28 cellular contexts compared by ENCODE assay signal in the genomic region with DNA sequence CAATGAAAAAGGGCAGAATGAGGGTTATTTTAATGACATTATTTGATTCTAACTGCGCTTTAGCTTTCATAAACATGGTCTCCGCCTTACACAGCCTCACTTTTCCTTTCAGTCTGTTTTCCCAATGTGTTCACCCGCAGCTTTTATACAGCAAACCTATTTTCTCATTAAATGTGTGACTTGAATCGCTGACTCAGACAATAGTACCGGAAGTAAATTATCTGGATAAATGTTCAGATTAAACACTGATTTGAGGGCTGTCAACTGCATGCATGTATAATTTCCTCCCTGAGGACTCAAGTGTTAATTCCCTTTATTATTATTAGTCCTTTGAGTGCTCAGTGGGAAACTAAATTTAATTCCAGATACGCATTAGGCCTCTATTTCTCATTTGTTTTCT.
"Had no signal": no experiment of that assay in that cellular context is flagged by ENCODE, and none has a peak within 500 bp of the region (broad histone marks: within the 10 kb centered on the region; RNA-seq: fewer than 3 reads in every experiment).

No MANE protein-coding gene starts in this region.

- H3K9me3 ChIP-seq: gastrocnemius medialis, ovary, psoas muscle, spleen, testis, tibial artery had no signal

- H3K27ac Mint-ChIP-seq: dendritic cell treated with granulocyte-macrophage colony-stimulating factor and Interleukin-4, amounts not matched to agents 40 ng/mL and 50 ng/mL, for 4 days; endodermal cell; memory B cell; natural killer cell; stimulated activated memory B cell treated with anti-CD40 and anti-IgM and Interleukin-4, amounts not matched to agents 10 μg/mL and 1 μg/mL and 100 μg/mL, for 72 hours; type B pancreatic cell had no signal

- H3K36me3 ChIP-seq: gastrocnemius medialis, ovary, spleen, tibial artery had no signal

- H3K27me3 ChIP-seq: gastrocnemius medialis, hepatocyte, ovary, spleen, testis, tibial artery had no signal

- H3K4me3 ChIP-seq: gastrocnemius medialis, hepatocyte, lung, ovary, psoas muscle, skin epidermis, spleen, testis, tibial artery had no signal

- H3K4me1 Mint-ChIP-seq: endodermal cell; memory B cell; natural killer cell; stimulated activated memory B cell treated with anti-CD40 and anti-IgM and Interleukin-4, amounts not matched to agents 10 μg/mL and 1 μg/mL and 100 μg/mL, for 72 hours had no signal

- ATAC-seq: esophagus mucosa; gastrocnemius medialis; left lobe of liver; natural killer cell; psoas muscle; right cardiac atrium; stimulated activated memory B cell treated with anti-CD40 and anti-IgM and Interleukin-4, amounts not matched to agents 10 μg/mL and 1 μg/mL and 100 μg/mL, for 72 hours; stimulated activated naive CD8-positive, alpha-beta T cell treated with anti-CD3 and anti-CD28 coated beads, Interleukin-15, Interleukin-2, amounts not matched to agents 100 U/mL and 50 U/mL, for 24 hours had no signal

- H3K4me3 Mint-ChIP-seq: dendritic cell treated with granulocyte-macrophage colony-stimulating factor and Interleukin-4, amounts not matched to agents 40 ng/mL and 50 ng/mL, for 4 days; endodermal cell; memory B cell; natural killer cell; stimulated activated memory B cell treated with anti-CD40 and anti-IgM and Interleukin-4, amounts not matched to agents 10 μg/mL and 1 μg/mL and 100 μg/mL, for 72 hours; type B pancreatic cell had no signal

- H3K4me1 ChIP-seq: gastrocnemius medialis, psoas muscle, spleen, testis, tibial artery had no signal

- H3K4me2 ChIP-seq: hepatocyte had no signal

- H3K27me3 Mint-ChIP-seq: dendritic cell treated with granulocyte-macrophage colony-stimulating factor and Interleukin-4, amounts not matched to agents 40 ng/mL and 50 ng/mL, for 4 days; memory B cell; stimulated activated memory B cell treated with anti-CD40 and anti-IgM and Interleukin-4, amounts not matched to agents 10 μg/mL and 1 μg/mL and 100 μg/mL, for 72 hours; type B pancreatic cell had no signal

- DNase-seq: effector CD8-positive, alpha-beta T cell; endodermal cell; foreskin fibroblast; gastrocnemius medialis; head of caudate nucleus; kidney; natural killer cell; occipital lobe; ovary; posterior cingulate gyrus; psoas muscle; right cardiac atrium; spleen; stimulated activated CD4-positive, alpha-beta T cell treated with anti-CD3 and anti-CD28 coated beads, Interleukin-4, amount 100 ng/mL, for 4 hours; stimulated activated naive CD8-positive, alpha-beta T cell treated with anti-CD3 and anti-CD28 coated beads, Interleukin-15, Interleukin-2, amounts not matched to agents 100 U/mL and 50 U/mL, for 24 hours; substantia nigra; testis; tibial artery had no signal

- H3K9me3 Mint-ChIP-seq: dendritic cell treated with granulocyte-macrophage colony-stimulating factor and Interleukin-4, amounts not matched to agents 40 ng/mL and 50 ng/mL, for 4 days; endodermal cell; stimulated activated memory B cell treated with anti-CD40 and anti-IgM and Interleukin-4, amounts not matched to agents 10 μg/mL and 1 μg/mL and 100 μg/mL, for 72 hours; type B pancreatic cell had no signal

- H2AFZ ChIP-seq: hepatocyte had no signal

- H3K79me2 ChIP-seq: hepatocyte had no signal

- H3K36me3 Mint-ChIP-seq: memory B cell; natural killer cell; stimulated activated memory B cell treated with anti-CD40 and anti-IgM and Interleukin-4, amounts not matched to agents 10 μg/mL and 1 μg/mL and 100 μg/mL, for 72 hours; type B pancreatic cell had no signal

- H3K27ac ChIP-seq: epithelial cell of prostate, gastrocnemius medialis, hepatocyte, ovary, psoas muscle, skin epidermis, spleen, testis, tibial artery had no signal
